27 cellular contexts compared by ENCODE assay signal in the genomic region with DNA sequence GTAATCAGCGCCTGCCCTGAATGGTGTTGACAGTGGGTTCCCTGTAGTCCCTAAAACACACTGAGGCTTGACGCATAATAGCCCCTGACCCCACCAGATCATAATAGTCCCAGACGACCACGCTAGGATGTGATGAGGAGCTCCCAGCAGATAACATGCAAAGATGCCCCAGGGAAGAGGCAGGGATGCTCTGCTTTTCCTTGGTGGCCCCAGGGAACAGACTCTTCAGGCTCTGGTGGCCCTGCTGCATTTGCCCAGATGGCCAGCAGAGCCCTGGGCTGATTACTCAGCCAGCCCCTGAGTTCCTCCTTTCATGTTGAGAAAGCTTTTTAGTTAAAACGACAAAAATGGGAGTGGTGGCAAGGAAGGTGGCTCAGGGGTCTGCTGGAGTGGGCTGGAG. TPM values are rescaled to one million over a fixed set of nuclear protein-coding genes. Genes with fewer than 3 reads are reported as not detected.
"Had no signal": no experiment of that assay in that cellular context is flagged by ENCODE, and none has a peak within 500 bp of the region (broad histone marks: within the 10 kb centered on the region; RNA-seq: fewer than 3 reads in every experiment).

No MANE protein-coding gene starts in this region.

- H3K4me3 ChIP-seq: cardiac muscle cell, SJSA1 had no signal

- H3K9ac ChIP-seq: KMS-11 had no signal

- ATAC-seq: activated T-helper 17 cell treated with anti-CD3 and anti-CD28 coated beads, Interleukin-2, amount 50 U/mL, for 72 hours; T-cell had no signal

- H3K27ac ChIP-seq: brain microvascular endothelial cell, cardiac muscle cell, KMS-11, SJSA1, VCaP had no signal

- H3K27me3 ChIP-seq: brain microvascular endothelial cell, cardiac muscle cell, SJSA1 had no signal

- H3K36me3 ChIP-seq: brain microvascular endothelial cell, cardiac muscle cell, SJSA1 had no signal

- H3K9me3 ChIP-seq: SJSA1 had no signal

- H3K4me2 ChIP-seq: KMS-11 had no signal

- DNase-seq: activated CD4-positive, alpha-beta memory T cell treated with anti-CD3 and anti-CD28 coated beads, Interleukin-2, amount 10 ng/mL, durations not matched to agents 7 days and 5 days; activated CD4-positive, alpha-beta T cell treated with anti-CD3 and anti-CD28 coated beads, Interleukin-2, amount 50 U/mL, for 1 hour; activated CD4-positive, CD25-positive, alpha-beta regulatory T cell; activated gamma-delta T cell; activated naive CD4-positive, alpha-beta T cell treated with anti-CD3 and anti-CD28 coated beads for 36 hours; activated T-cell treated with anti-CD3 and anti-CD28 coated beads for 4 hours; activated T-cell treated with anti-CD3 and anti-CD28 coated beads, Interleukin-2, amount 50 U/mL, for 48 hours; amygdala; brain microvascular endothelial cell; NCI-H1092; NCI-H1417; NCI-H1930; NCI-H2171; NCI-H2227 treated with DMSO at 0.1 percent for 48 hours; NCI-H446 treated with DMSO at 0.1 percent for 48 hours; NCI-H524 treated with DMSO at 0.1 percent for 48 hours; NCI-H82; SHP77; T-cell had no signal

RNA-seq across cellular contexts. Expression of gene NCKAP5, which starts 5.9 kb away (rescaled TPM):
- total RNA-seq: activated CD4-positive, alpha-beta memory T cell treated with anti-CD3 and anti-CD28 coated beads, Interleukin-2, amount 10 ng/mL, durations not matched to agents 7 days and 5 days; activated CD8-positive, alpha-beta memory T cell treated with anti-CD3 and anti-CD28 coated beads for 36 hours; activated naive CD4-positive, alpha-beta T cell treated with anti-CD3 and anti-CD28 coated beads for 36 hours; activated T-helper 17 cell treated with anti-CD3 and anti-CD28 coated beads, Interleukin-2, amount 50 U/mL, for 72 hours; MCF 10A; T-helper 2 cell treated with Interferon-gamma antibody and Interleukin-4, amounts not matched to agents 100 ng/mL and 5 ng/mL, for 36 hours had no signal
